Comparison of ENCODE assay signal across 7 cellular contexts in genomic region chr5:78984611-78985406, GRCh38. TPM values are rescaled to one million over a fixed set of nuclear protein-coding genes. Genes with fewer than 3 reads are reported as not detected.
DNase-seq lines count a peak whose midpoint lies in the region; ATAC-seq, FAIRE-seq and TF ChIP-seq lines count a peak whose summit lies in the region.

TSS of gene ARSB (minus strand) at chr5:78985310. CDS start at chr5:78985248, 62 bp downstream.

- H4K20me1 ChIP-seq in astrocyte (ENCODE audit: insufficient read depth, low read length), result no peaks in the 10 kb centered on the region

- H3K27ac Mint-ChIP-seq in astrocyte (ENCODE audit: unreplicated experiment), result peak within 1 kb of the TSS; percentile 66

- H2AFZ ChIP-seq in astrocyte (ENCODE audit: low read depth, low read length), result peak within 1 kb of the TSS; percentile 81

- ATAC-seq in GM18505 (IDR thresholded peaks at IDR 0.05; ENCODE audit: unreplicated experiment) (peak; percentile 55), HG02943 (IDR thresholded peaks at IDR 0.05; ENCODE audit: low read depth, unreplicated experiment) (peak; percentile 65)

- peak; percentile 83 for DNase-seq in NCI-H187 treated with DMSO at 0.1 percent for 48 hours (lab: John Stamatoyannopoulos, UW)
- peak; percentile 59 for DNase-seq in T-helper 22 cell (ENCODE audit: low read depth)
- DNase-seq in astrocyte (ENCODE audit: low read depth), result peak; percentile 65
- peak; percentile 93 for DNase-seq in hepatic stellate cell (ENCODE audit: low spot score)
- DNase-seq in retina, result peak; percentile 94

- H3K36me3 Mint-ChIP-seq in astrocyte (ENCODE audit: low read depth, unreplicated experiment), result no peaks in the 10 kb centered on the region

- peaks cover 16% of the 10 kb centered on the region for H3K79me2 ChIP-seq in astrocyte (ENCODE audit: insufficient read depth, low read length)

- H3K36me3 ChIP-seq in astrocyte (ENCODE audit: insufficient read depth, low read length), result no peaks in the 10 kb centered on the region

- peak within 1 kb of the TSS; percentile 89 for H3K4me3 Mint-ChIP-seq in astrocyte (ENCODE audit: unreplicated experiment)

- peak within 1 kb of the TSS; percentile 85 for H3K4me3 ChIP-seq in astrocyte (ENCODE audit: insufficient read depth, low read depth, low read length)

- no peaks in the 10 kb centered on the region for H3K27me3 Mint-ChIP-seq in astrocyte (ENCODE audit: low read depth, unreplicated experiment)

- TF ChIP-seq POLR2A in GM18505 (IDR thresholded peaks at IDR 0.05; ENCODE audit: borderline replicate concordance, extremely low read depth, insufficient read depth, insufficient read length), result peak; percentile 48

- H3K4me1 ChIP-seq in astrocyte (ENCODE audit: insufficient read depth, low read length), result peaks cover 23% of the 10 kb centered on the region

- no peaks in the 10 kb centered on the region for H3K27me3 ChIP-seq in astrocyte (ENCODE audit: insufficient read depth, low read length)

- H3K9ac ChIP-seq in astrocyte (ENCODE audit: low read length), result peak within 1 kb of the TSS; percentile 88

- peak within 1 kb of the TSS; percentile 89 for H3K27ac ChIP-seq in astrocyte (ENCODE audit: low read depth, low read length)

- peak within 1 kb of the TSS; percentile 99 for H3K4me2 ChIP-seq in astrocyte (ENCODE audit: low read length)

- no peak for TF ChIP-seq CTCF in astrocyte (IDR thresholded peaks at IDR 0.05; ENCODE audit: insufficient read depth, low read depth, low read length)

- no peak for FAIRE-seq in astrocyte (lab: Jason Lieb, UNC)

- H3K4me1 Mint-ChIP-seq in astrocyte (ENCODE audit: low read depth, unreplicated experiment), result peaks cover 24% of the 10 kb centered on the region

- no peaks in the 10 kb centered on the region for H3K9me3 ChIP-seq in astrocyte (ENCODE audit: insufficient read depth, low read depth, low read length)

- no peaks in the 10 kb centered on the region for H3K9me3 Mint-ChIP-seq in astrocyte (ENCODE audit: unreplicated experiment)

RNA-seq across cellular contexts. Expression of gene ARSB, which starts in this region (rescaled TPM):
- total RNA-seq in astrocyte, result 30.2 and 32.0 TPM in 2 replicates

Comparison
In these comparisons a context has a peak if more than half of its experiments do, and no peak if none do; other contexts are left out.
1. Peak in every context shown above with its lines: DNase-seq, ATAC-seq, H3K4me3 ChIP-seq and H3K27ac ChIP-seq.